In the genomic region with DNA sequence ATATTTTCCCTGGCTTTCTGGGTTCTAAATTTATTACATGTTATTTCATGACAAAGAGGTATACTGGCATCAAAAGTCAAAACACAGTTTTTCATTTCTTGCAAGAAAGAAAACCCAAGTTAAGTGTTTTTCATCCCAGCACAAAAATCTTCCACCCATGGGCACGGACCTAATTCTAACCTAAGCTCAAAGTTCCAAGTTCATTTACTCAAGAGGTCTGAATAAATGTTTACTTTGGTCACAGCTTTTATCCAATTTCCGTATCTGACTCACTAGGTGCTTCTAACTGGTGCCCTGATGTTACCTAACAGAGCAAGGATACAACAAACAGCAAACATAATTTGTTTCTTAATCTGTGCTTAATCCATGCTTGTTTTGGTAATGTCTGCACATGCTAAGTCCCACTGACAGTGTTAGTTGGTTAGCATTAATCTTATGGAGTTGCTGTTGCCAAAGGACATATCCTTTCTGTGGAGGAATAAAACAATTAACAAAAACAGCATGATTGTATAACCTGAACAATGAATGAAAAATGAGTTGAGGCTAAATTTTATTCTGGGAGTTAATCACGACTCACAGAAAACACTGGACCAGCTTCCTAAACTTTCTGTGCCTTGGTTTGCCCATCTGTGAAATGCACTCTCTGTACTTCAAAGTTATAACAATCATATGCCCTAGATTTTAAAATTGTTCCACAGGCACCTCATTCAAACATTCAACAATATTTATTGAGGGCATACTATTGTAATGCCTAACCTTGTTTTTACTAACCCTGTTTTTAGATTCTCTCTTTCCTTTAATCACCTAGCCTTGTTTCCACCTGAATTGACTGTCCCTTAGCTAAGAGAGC, we compare ENCODE assay signal across 29 cellular contexts. TPM values are rescaled to one million over a fixed set of nuclear protein-coding genes. Genes with fewer than 3 reads are reported as not detected.
A peak's percentile ranks its signal among the peaks of the same experiment; 100 is the strongest.
DNase-seq lines count a peak whose midpoint lies in the region; ATAC-seq, FAIRE-seq and TF ChIP-seq lines count a peak whose summit lies in the region.
"Had no signal": no experiment of that assay in that cellular context is flagged by ENCODE, and none has a peak within 500 bp of the region (broad histone marks: within the 10 kb centered on the region; RNA-seq: fewer than 3 reads in every experiment).

No MANE protein-coding gene starts in this region.

- H3K27me3 ChIP-seq in hepatocyte (no peaks in the 10 kb centered on the region), small intestine (ENCODE audit: control insufficient read depth in 2 of 2, insufficient read depth in 2 of 2, low read length in 2 of 2) (no peaks in the 10 kb centered on the region)
- H3K27me3 ChIP-seq: ascending aorta, BE2C, heart left ventricle, MG63, SJSA1 had no signal

- no peaks in the 10 kb centered on the region for H3K9me2 ChIP-seq in hepatocyte (replicated peaks; ENCODE audit: insufficient read depth)

- H3K27ac ChIP-seq in hepatocyte (peak overlapping the region; percentile 74), small intestine (ENCODE audit: low read depth in 1 of 2, low read length in 1 of 2) (peak overlapping the region; percentile 58 to 73)
- H3K27ac ChIP-seq: ascending aorta, heart left ventricle, parathyroid adenoma, SJSA1 had no signal

- peaks cover 2% of the 10 kb centered on the region for H3K79me2 ChIP-seq in hepatocyte
- H3K79me2 ChIP-seq: parathyroid adenoma had no signal

- DNase-seq in NCI-H510A treated with DMSO at 0.1 percent for 48 hours (lab: John Stamatoyannopoulos, UW), result peak; percentile 21
- DNase-seq in NCI-H510A (lab: John Stamatoyannopoulos, UW), result no peak
- peak; percentile 19 for DNase-seq in NCI-H69 (lab: John Stamatoyannopoulos, UW)
- DNase-seq in hepatocyte (ENCODE audit: low spot score), result peak; percentile 32
- peak; percentile 94 for DNase-seq in small intestine
- DNase-seq in NCI-H2029 treated with DMSO at 0.1 percent for 48 hours (lab: John Stamatoyannopoulos, UW), result no peak
- no peak for DNase-seq in pons (ENCODE audit: low spot score)
- DNase-seq: activated CD8-positive, alpha-beta T cell treated with anti-CD3 and anti-CD28 coated beads for 36 hours; activated naive CD4-positive, alpha-beta T cell treated with anti-CD3 and anti-CD28 coated beads for 36 hours; activated T-cell treated with anti-CD3 and anti-CD28 coated beads, Interleukin-2, amount 50 U/mL, for 24 hours; BE2C; effector memory CD4-positive, alpha-beta T cell; heart left ventricle; MG63; naive thymus-derived CD4-positive, alpha-beta T cell; NCI-H1694 treated with DMSO at 0.1 percent for 48 hours; NCI-H446; OCI-M1; stimulated activated CD4-positive, alpha-beta T cell treated with anti-CD3 and anti-CD28 coated beads, Interleukin-4, amount 100 ng/mL, for 1 hour; T-helper 2 cell had no signal

- H3K36me3 Mint-ChIP-seq in activated T-helper 17 cell treated with anti-CD3 and anti-CD28 coated beads, Interleukin-2, amount 50 U/mL, for 72 hours (ENCODE audit: low read depth), result no peaks in the 10 kb centered on the region

- peaks cover 5% of the 10 kb centered on the region for H3K27me3 Mint-ChIP-seq in activated T-helper 17 cell treated with anti-CD3 and anti-CD28 coated beads, Interleukin-2, amount 50 U/mL, for 72 hours
- H3K27me3 Mint-ChIP-seq: activated CD8-positive, alpha-beta T cell treated with anti-CD3 and anti-CD28 coated beads for 36 hours; activated T-cell treated with anti-CD3 and anti-CD28 coated beads, Interleukin-2, amount 50 U/mL, for 24 hours had no signal

- H3K27ac Mint-ChIP-seq in activated T-helper 17 cell treated with anti-CD3 and anti-CD28 coated beads, Interleukin-2, amount 50 U/mL, for 72 hours, result no peak overlapping the region
- H3K27ac Mint-ChIP-seq: activated CD8-positive, alpha-beta T cell treated with anti-CD3 and anti-CD28 coated beads for 36 hours; activated naive CD4-positive, alpha-beta T cell treated with anti-CD3 and anti-CD28 coated beads for 36 hours; activated T-cell treated with anti-CD3 and anti-CD28 coated beads, Interleukin-2, amount 50 U/mL, for 24 hours; naive thymus-derived CD4-positive, alpha-beta T cell had no signal

- H3K4me3 ChIP-seq in hepatocyte, result no peak overlapping the region
- no peak overlapping the region for H3K4me3 ChIP-seq in small intestine (ENCODE audit: low read depth in 1 of 2, low read length in 2 of 2)
- H3K4me3 ChIP-seq: ascending aorta, heart left ventricle, lung, MG63, SJSA1, smooth muscle cell had no signal

- no peaks in the 10 kb centered on the region for H3K9me3 Mint-ChIP-seq in activated T-helper 17 cell treated with anti-CD3 and anti-CD28 coated beads, Interleukin-2, amount 50 U/mL, for 72 hours
- H3K9me3 Mint-ChIP-seq: activated CD8-positive, alpha-beta T cell treated with anti-CD3 and anti-CD28 coated beads for 36 hours; activated naive CD4-positive, alpha-beta T cell treated with anti-CD3 and anti-CD28 coated beads for 36 hours; activated T-cell treated with anti-CD3 and anti-CD28 coated beads, Interleukin-2, amount 50 U/mL, for 24 hours had no signal

- H3K4me2 ChIP-seq in hepatocyte, result peak overlapping the region; percentile 49
- H3K4me2 ChIP-seq: smooth muscle cell had no signal

- ATAC-seq in activated T-helper 17 cell treated with anti-CD3 and anti-CD28 coated beads, Interleukin-2, amount 50 U/mL, for 72 hours (replicated peaks), result no peak
- ATAC-seq: activated CD8-positive, alpha-beta T cell treated with anti-CD3 and anti-CD28 coated beads for 36 hours; heart left ventricle; naive thymus-derived CD4-positive, alpha-beta T cell had no signal

- H3K9me3 ChIP-seq in hepatocyte (ENCODE audit: low read depth) (no peaks in the 10 kb centered on the region), small intestine (ENCODE audit: control insufficient read depth, low read depth) (no peaks in the 10 kb centered on the region)
- H3K9me3 ChIP-seq: ascending aorta, BE2C, heart left ventricle, MG63, SJSA1 had no signal

- no peak overlapping the region for H2AFZ ChIP-seq in hepatocyte
- H2AFZ ChIP-seq: parathyroid adenoma had no signal

- no peak overlapping the region for H3K4me3 Mint-ChIP-seq in activated T-helper 17 cell treated with anti-CD3 and anti-CD28 coated beads, Interleukin-2, amount 50 U/mL, for 72 hours
- H3K4me3 Mint-ChIP-seq: activated CD8-positive, alpha-beta T cell treated with anti-CD3 and anti-CD28 coated beads for 36 hours; activated naive CD4-positive, alpha-beta T cell treated with anti-CD3 and anti-CD28 coated beads for 36 hours; activated T-cell treated with anti-CD3 and anti-CD28 coated beads, Interleukin-2, amount 50 U/mL, for 24 hours; naive thymus-derived CD4-positive, alpha-beta T cell had no signal

- H4K20me1 ChIP-seq in hepatocyte (ENCODE audit: insufficient read depth, poor library complexity, severe bottlenecking), result no peaks in the 10 kb centered on the region

- no peaks in the 10 kb centered on the region for H3K36me3 ChIP-seq in hepatocyte (replicated peaks; ENCODE audit: insufficient read depth, low read depth)
- H3K36me3 ChIP-seq in small intestine (ENCODE audit: control insufficient read depth in 2 of 2, insufficient read depth in 2 of 2, low read length in 2 of 2), result no peaks in the 10 kb centered on the region
- H3K36me3 ChIP-seq: ascending aorta, BE2C, heart left ventricle, MG63 had no signal

- WGBS in hepatocyte (ENCODE audit: low lambda C conversion rate, missing lambda C conversion rate), result 53% methylated on average over 3 of the region's 3 CpGs
- WGBS in small intestine, 3 donors, result 16 to 42% (median 21%) methylated on average over 3 of the region's 3 CpGs

- FAIRE-seq in small intestine (lab: Jason Lieb, UNC), result peak; percentile 59
- FAIRE-seq: G401.6, H1 had no signal

- H3K4me1 Mint-ChIP-seq in activated T-helper 17 cell treated with anti-CD3 and anti-CD28 coated beads, Interleukin-2, amount 50 U/mL, for 72 hours, result no peaks in the 10 kb centered on the region

- no peak for TF ChIP-seq CTCF in hepatocyte (IDR thresholded peaks at IDR 0.05; ENCODE audit: poor library complexity)

- H3K4me1 ChIP-seq in hepatocyte (ENCODE audit: insufficient read depth) (peaks cover 32% of the 10 kb centered on the region), small intestine (ENCODE audit: control insufficient read depth in 2 of 2, insufficient read depth in 1 of 2, low read depth in 1 of 2, low read length in 1 of 2) (peaks cover 6 to 9% of the 10 kb centered on the region in 2 donors)
- H3K4me1 ChIP-seq: ascending aorta, BE2C had no signal

RNA-seq across cellular contexts. Expression of gene CHD1L, which starts 4.2 kb away (rescaled TPM):
- 31.1 and 41.6 TPM in 2 replicates for total RNA-seq in hepatocyte
- polyA plus RNA-seq in hepatocyte, result 30.0 and 31.8 TPM in 2 replicates
- polyA plus RNA-seq in small intestine, result 10 to 100 TPM; 20.6 to 71.3 (median 37.0) TPM
- total RNA-seq in activated T-helper 17 cell treated with anti-CD3 and anti-CD28 coated beads, Interleukin-2, amount 50 U/mL, for 72 hours, result 10 to 100 TPM; 56.6 to 76.1 TPM

RNA-seq across cellular contexts. Expression of gene FMO5, which starts 13.1 kb away (rescaled TPM):
- 43.9 and 48.6 TPM in 2 replicates for total RNA-seq in hepatocyte
- polyA plus RNA-seq in hepatocyte (44.6 and 49.5 TPM in 2 replicates), small intestine (100 to 1,000 TPM in 1 of 3 donors, 10 to 100 TPM in 2; 15.3 to 115 (median 85.1) TPM)
- total RNA-seq in activated T-helper 17 cell treated with anti-CD3 and anti-CD28 coated beads, Interleukin-2, amount 50 U/mL, for 72 hours, result under 1 TPM; 0.61 to 0.97 TPM
- total RNA-seq: A172 had no signal

Comparison
In these comparisons a context has a peak if more than half of its experiments do, and no peak if none do; other contexts are left out.
1. DNase-seq: peak in NCI-H510A treated with DMSO at 0.1 percent for 48 hours (single experiment), NCI-H69 (single experiment), hepatocyte (single experiment) and small intestine (single experiment); none in NCI-H510A (single experiment), NCI-H2029 treated with DMSO at 0.1 percent for 48 hours (single experiment) and pons (single experiment).
2. RNA of gene FMO5, which starts 13.1 kb away (total RNA-seq): 43.9 to 48.6 TPM in hepatocyte; 0.61 to 0.97 TPM in activated T-helper 17 cell treated with anti-CD3 and anti-CD28 coated beads, Interleukin-2, amount 50 U/mL, for 72 hours; every median in the first group is over 10 times any median in the second.